15 cellular contexts compared by ENCODE assay signal in the genomic region with DNA sequence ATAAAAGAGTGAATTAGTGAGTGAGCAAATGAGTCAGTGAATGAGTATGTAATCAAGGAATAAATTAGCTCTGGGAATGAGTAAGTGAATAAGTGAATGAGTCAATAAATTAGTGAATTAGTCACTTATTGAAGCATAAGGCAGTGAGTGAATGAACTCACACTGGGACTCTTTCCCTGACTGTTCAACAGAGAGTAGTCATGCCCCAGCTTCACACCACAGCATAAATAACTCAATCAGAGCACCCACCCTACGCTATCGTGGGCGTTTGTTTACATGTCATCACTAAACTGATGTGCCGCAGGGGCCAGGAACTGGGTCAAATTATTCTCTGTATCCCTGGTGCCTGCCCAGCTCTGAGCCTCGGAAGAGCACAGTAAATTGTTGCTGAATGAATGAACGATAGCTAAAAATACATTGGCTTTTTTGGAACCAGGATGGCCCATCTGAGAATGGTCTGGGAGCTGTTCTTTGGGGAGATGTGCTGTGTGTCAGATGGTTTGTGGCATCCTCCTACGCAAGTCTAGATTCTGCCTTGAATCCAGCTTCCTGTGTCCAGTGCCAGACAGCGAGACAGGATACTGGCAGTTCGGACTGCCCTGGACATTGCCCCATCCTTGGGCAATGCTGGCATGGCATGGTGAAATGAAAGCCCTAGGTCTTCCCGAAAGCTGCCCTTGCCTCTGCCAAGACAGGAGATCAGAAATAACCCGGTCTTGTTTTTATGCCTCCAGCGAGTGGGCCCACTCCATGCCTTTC.
A peak's percentile ranks its signal among the peaks of the same experiment; 100 is the strongest.
DNase-seq lines count a peak whose midpoint lies in the region; ATAC-seq, FAIRE-seq and TF ChIP-seq lines count a peak whose summit lies in the region.
"Had no signal": no experiment of that assay in that cellular context is flagged by ENCODE, and none has a peak within 500 bp of the region (broad histone marks: within the 10 kb centered on the region; RNA-seq: fewer than 3 reads in every experiment).

No MANE protein-coding gene starts in this region.

- peaks cover 11% of the 10 kb centered on the region; the same call in 1 of the 2 replicates for H3K79me2 ChIP-seq in GM23248 (ENCODE audit: insufficient read depth)
- H3K79me2 ChIP-seq in GM12878 (ENCODE audit: control insufficient read depth, insufficient read depth, low read length), result no peaks in the 10 kb centered on the region

- H3K9ac ChIP-seq in GM23248 (peak overlapping the region; percentile 47; the same call in 1 of the 2 replicates), GM12878 (ENCODE audit: control insufficient read depth, insufficient read depth, low read length) (no peak overlapping the region)

- RAD21 ChIA-PET in GM12878 (lab: Charles Lee; ENCODE audit: unreplicated experiment), result no interaction called here

- ATAC-seq in GM12878, result peak; percentile 46
- no peak for ATAC-seq in HG03196 (IDR thresholded peaks at IDR 0.05; ENCODE audit: unreplicated experiment)
- ATAC-seq in HG03457 (IDR thresholded peaks at IDR 0.05; ENCODE audit: unreplicated experiment), result no peak
- ATAC-seq: stimulated activated naive B cell treated with anti-CD40 and anti-IgM and Interleukin-4, amounts not matched to agents 10 μg/mL and 1 μg/mL and 100 μg/mL, for 72 hours had no signal

- no peaks in the 10 kb centered on the region for H4K20me1 ChIP-seq in GM23248 (ENCODE audit: insufficient read depth)
- no peaks in the 10 kb centered on the region for H4K20me1 ChIP-seq in GM12878 (ENCODE audit: control insufficient read depth, insufficient read depth)

- H3K36me3 ChIP-seq in GM23248 (ENCODE audit: low read depth) (no peaks in the 10 kb centered on the region; the same call in 1 of the 2 replicates), GM12878 (ENCODE audit: control insufficient read depth in 2 of 2, insufficient read depth in 2 of 2, low read length in 1 of 2) (no peaks in the 10 kb centered on the region), kidney epithelial cell (ENCODE audit: control insufficient read depth, insufficient read depth, low read length) (no peaks in the 10 kb centered on the region)
- H3K36me3 ChIP-seq: cardiac muscle cell, neutrophil had no signal

- SMC1A ChIA-PET in GM12878 (lab: Charles Lee; ENCODE audit: uncharacterized antibody, unreplicated experiment), result no interaction called here

- H3K4me3 ChIP-seq in GM23248, result no peak overlapping the region
- no peak overlapping the region for H3K4me3 ChIP-seq in GM12878
- H3K4me3 ChIP-seq in kidney epithelial cell (ENCODE audit: low read depth, low read length), result no peak overlapping the region
- H3K4me3 ChIP-seq: cardiac muscle cell, SJCRH30 had no signal

- TF ChIP-seq CTCF in GM12878 (IDR thresholded peaks at IDR 0.05 in 2 of 3, conservative IDR thresholded peaks at IDR 0.05 in 1 of 3; ENCODE audit: control insufficient read depth in 2 of 3, extremely low read depth in 1 of 3, insufficient read depth in 1 of 3, low read depth in 3 of 3, low read length in 3 of 3) (no peak), kidney epithelial cell (IDR thresholded peaks at IDR 0.05; ENCODE audit: insufficient read depth, low read length, poor library complexity, severe bottlenecking) (no peak)

- H3K27ac ChIP-seq in GM23248 (peak overlapping the region; percentile 86), GM12878 (ENCODE audit: control insufficient read depth, insufficient read depth) (no peak overlapping the region)
- H3K27ac ChIP-seq: cardiac muscle cell, neutrophil, SJCRH30 had no signal

- no peak for FAIRE-seq in GM12878 (lab: Jason Lieb, UNC)

- intact Hi-C loops in GM12878 (cut with micrococcal nuclease; ENCODE audit: unreplicated experiment), result no loop called here

- no peak overlapping the region for H2AFZ ChIP-seq in GM23248
- H2AFZ ChIP-seq in GM12878 (ENCODE audit: control insufficient read depth, low read depth, low read length), result no peak overlapping the region

- WGBS in GM23248 (ENCODE audit: low coverage in 1 of 2, low lambda C conversion rate in 2 of 2, missing lambda C conversion rate in 2 of 2), 2 experiments, result 20 to 32% methylated on average over 12 of the region's 12 CpGs
- 11% methylated on average over 12 of the region's 12 CpGs for WGBS in GM12878 (ENCODE audit: insufficient coverage, insufficient replicate concordance, low lambda C conversion rate, missing lambda C conversion rate)

- no peaks in the 10 kb centered on the region for H3K9me3 ChIP-seq in GM23248 (ENCODE audit: low read depth)
- no peaks in the 10 kb centered on the region; the same call in 2 of the 3 replicates for H3K9me3 ChIP-seq in GM12878 (replicated peaks; ENCODE audit: control insufficient read depth, insufficient read depth, low read length)
- H3K9me3 ChIP-seq: neutrophil, SJCRH30 had no signal

- BruUV-seq in GM12878 (replicated peaks; lab: Mats Ljungman, UMichigan), result no TSS peak

- H3K4me1 ChIP-seq in GM23248 (ENCODE audit: insufficient read depth) (peaks cover 23% of the 10 kb centered on the region), GM12878 (ENCODE audit: control insufficient read depth, insufficient read depth, low read length) (0 out of 2 replicates have a peak, but pooled peaks cover 4% of the 10 kb centered on the region)

- in situ Hi-C loops in GM23248 (cut with MboI), result no loop called here
- in situ Hi-C loops in GM12878 (cut with MboI), result no loop called here

- H3F3A ChIP-seq in GM23248 (ENCODE audit: insufficient read depth), result peaks cover 35% of the 10 kb centered on the region

- DNase-seq in AG08396 (ENCODE audit: low spot score) (peak; percentile 45), GM23248 (peak; percentile 91), GM12878 (ENCODE audit: low read depth, low spot score) (no peak), kidney epithelial cell (ENCODE audit: low read depth) (peak; percentile 75), NOMO-1 treated with DMSO at 0.1 percent for 48 hours (lab: John Stamatoyannopoulos, UW; ENCODE audit: unreplicated experiment) (no peak), HEK293T (ENCODE audit: extremely low spot score) (no peak)
- DNase-seq: activated T-cell treated with anti-CD3 and anti-CD28 coated beads, Interleukin-2, amount 50 U/mL, for 24 hours; CD8-positive, alpha-beta memory T cell; foreskin melanocyte; SJCRH30; stimulated activated naive B cell treated with anti-CD40 and anti-IgM and Interleukin-4, amounts not matched to agents 10 μg/mL and 1 μg/mL and 100 μg/mL, for 72 hours had no signal

- CTCF ChIA-PET in GM12878 (lab: Yijun Ruan, JAX) (interaction anchor here (0.6 kb wide), 1 partner anchor 15 kb away, joined by 4 read pairs; no protein-coding TSS in a partner anchor), HEK293T (lab: Yijun Ruan, JAX) (no interaction called here)

- TF ChIP-seq POLR2A in GM12878 (IDR thresholded peaks at IDR 0.05; ENCODE audit: low read depth, low read length), result no peak

- no peak for TF ChIP-seq RAD21 in GM12878 (IDR thresholded peaks at IDR 0.05; ENCODE audit: insufficient read depth, low read depth, low read length)

- no peaks in the 10 kb centered on the region for H3K27me3 ChIP-seq in GM23248 (replicated peaks; ENCODE audit: insufficient read depth)
- H3K27me3 ChIP-seq in GM12878 (replicated peaks in 1 of 2; ENCODE audit: control insufficient read depth in 2 of 2, insufficient read depth in 2 of 2, low read length in 1 of 2), result no peaks in the 10 kb centered on the region; a peak in 1 of 4 replicates
- no peaks in the 10 kb centered on the region for H3K27me3 ChIP-seq in kidney epithelial cell (ENCODE audit: control insufficient read depth, insufficient read depth, low read length)
- H3K27me3 ChIP-seq: cardiac muscle cell, SJCRH30 had no signal

- TF ChIP-seq EP300 in GM12878 (IDR thresholded peaks at IDR 0.05; ENCODE audit: borderline replicate concordance in 1 of 2, control insufficient read depth in 1 of 2, low read depth in 2 of 2, low read length in 2 of 2), result no peak

- peaks cover 5% of the 10 kb centered on the region; the same call in 1 of the 2 replicates for H3K9me2 ChIP-seq in GM23248 (ENCODE audit: insufficient read depth)

- H3K4me2 ChIP-seq in GM23248 (ENCODE audit: unreplicated experiment) (peak overlapping the region; percentile 46), GM12878 (ENCODE audit: control insufficient read depth, insufficient read depth) (no peak overlapping the region)

- POLR2A ChIA-PET in GM12878 (lab: Charles Lee), result no interaction called here
- POLR2A ChIA-PET in HEK293T (lab: Yijun Ruan, JAX), result no interaction called here

TF ChIP-seq in GM12878, 131 proteins besides CTCF, POLR2A, EP300 and RAD21 (continues in another document):
- TF ChIP-seq, protein P1, sequence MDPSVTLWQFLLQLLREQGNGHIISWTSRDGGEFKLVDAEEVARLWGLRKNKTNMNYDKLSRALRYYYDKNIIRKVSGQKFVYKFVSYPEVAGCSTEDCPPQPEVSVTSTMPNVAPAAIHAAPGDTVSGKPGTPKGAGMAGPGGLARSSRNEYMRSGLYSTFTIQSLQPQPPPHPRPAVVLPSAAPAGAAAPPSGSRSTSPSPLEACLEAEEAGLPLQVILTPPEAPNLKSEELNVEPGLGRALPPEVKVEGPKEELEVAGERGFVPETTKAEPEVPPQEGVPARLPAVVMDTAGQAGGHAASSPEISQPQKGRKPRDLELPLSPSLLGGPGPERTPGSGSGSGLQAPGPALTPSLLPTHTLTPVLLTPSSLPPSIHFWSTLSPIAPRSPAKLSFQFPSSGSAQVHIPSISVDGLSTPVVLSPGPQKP (IDR thresholded peaks at IDR 0.05; ENCODE audit: low read depth, low read length), result no peak
- TF ChIP-seq EGR1 (IDR thresholded peaks at IDR 0.05; ENCODE audit: borderline replicate concordance in 1 of 2, low read depth in 2 of 2, low read length in 2 of 2) (no peak), POLR2AphosphoS5 (IDR thresholded peaks at IDR 0.05; ENCODE audit: low read length) (no peak), YBX1 (IDR thresholded peaks at IDR 0.05) (no peak), ZNF24 (IDR thresholded peaks at IDR 0.05) (0 out of 2 replicates have a peak, but pooled peaks have one; percentile 21), MTA3 (IDR thresholded peaks at IDR 0.05; ENCODE audit: borderline replicate concordance, low read length) (no peak)

TF ChIP-seq in HEK293T, 16 proteins besides CTCF, POLR2A, EP300 and RAD21 (continues in another document):
- TF ChIP-seq CTBP1 (IDR thresholded peaks at IDR 0.05; ENCODE audit: borderline replicate concordance) (no peak), LEF1 (IDR thresholded peaks at IDR 0.05; ENCODE audit: borderline replicate concordance) (no peak), BHLHE40 (IDR thresholded peaks at IDR 0.05; ENCODE audit: borderline replicate concordance) (no peak), HDGF (IDR thresholded peaks at IDR 0.05; ENCODE audit: borderline replicate concordance) (no peak), SUZ12 (IDR thresholded peaks at IDR 0.05) (no peak), ELF4 (IDR thresholded peaks at IDR 0.05) (no peak)
- TF ChIP-seq, protein P2, sequence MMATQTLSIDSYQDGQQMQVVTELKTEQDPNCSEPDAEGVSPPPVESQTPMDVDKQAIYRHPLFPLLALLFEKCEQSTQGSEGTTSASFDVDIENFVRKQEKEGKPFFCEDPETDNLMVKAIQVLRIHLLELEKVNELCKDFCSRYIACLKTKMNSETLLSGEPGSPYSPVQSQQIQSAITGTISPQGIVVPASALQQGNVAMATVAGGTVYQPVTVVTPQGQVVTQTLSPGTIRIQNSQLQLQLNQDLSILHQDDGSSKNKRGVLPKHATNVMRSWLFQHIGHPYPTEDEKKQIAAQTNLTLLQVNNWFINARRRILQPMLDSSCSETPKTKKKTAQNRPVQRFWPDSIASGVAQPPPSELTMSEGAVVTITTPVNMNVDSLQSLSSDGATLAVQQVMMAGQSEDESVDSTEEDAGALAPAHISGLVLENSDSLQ (IDR thresholded peaks at IDR 0.05), result no peak

Comparison
In these comparisons a context has a peak if more than half of its experiments do, and no peak if none do; other contexts are left out.
1. DNase-seq: peak in AG08396 (single experiment), GM23248 (single experiment) and kidney epithelial cell (single experiment); none in GM12878 (single experiment), NOMO-1 treated with DMSO at 0.1 percent for 48 hours (single experiment) and HEK293T (single experiment).